Comparison of ENCODE assay signal across 1 cellular context in the genomic region with DNA sequence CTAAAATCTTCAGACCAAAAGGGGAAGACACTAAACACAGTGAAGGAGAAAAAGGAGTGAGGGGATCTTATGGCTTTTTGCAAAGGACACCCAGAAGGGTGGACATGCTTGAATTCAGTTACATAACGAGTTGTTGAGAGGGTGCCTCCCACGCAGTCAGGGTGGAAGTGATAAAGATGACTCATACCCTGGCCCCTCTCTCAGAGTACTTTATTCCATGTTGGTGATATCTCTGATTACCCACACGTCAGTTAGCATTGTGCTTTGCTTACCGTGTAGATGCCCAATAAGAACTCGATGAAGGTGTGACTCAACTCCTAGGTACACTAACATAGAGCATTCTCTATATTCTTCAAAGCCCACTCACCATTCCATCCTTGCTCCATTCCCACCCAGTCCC.
A peak's percentile ranks its signal among the peaks of the same experiment; 100 is the strongest.
TF ChIP-seq lines count a peak whose summit lies in the region.

No MANE protein-coding gene starts in this region.

TF ChIP-seq in K562, 482 proteins besides CTCF, POLR2A, EP300 and RAD21 (continued from another document):
- peak; percentile 53; the same call in 1 of the 2 replicates for TF ChIP-seq HES1 (IDR thresholded peaks at IDR 0.05; ENCODE audit: low read depth)
- TF ChIP-seq PML (IDR thresholded peaks at IDR 0.05; ENCODE audit: low read length), result peak; percentile 77
- TF ChIP-seq FOXP1 (CRISPR knock-in tag; IDR thresholded peaks at IDR 0.05), result no peak
- no peak for TF ChIP-seq ZNF830 (CRISPR knock-in tag; IDR thresholded peaks at IDR 0.05)
- TF ChIP-seq TCFL5 (CRISPR knock-in tag; conservative IDR thresholded peaks at IDR 0.05), result no peak
- TF ChIP-seq CBFB (CRISPR knock-in tag; IDR thresholded peaks at IDR 0.05), result no peak
- TF ChIP-seq, protein P1, sequence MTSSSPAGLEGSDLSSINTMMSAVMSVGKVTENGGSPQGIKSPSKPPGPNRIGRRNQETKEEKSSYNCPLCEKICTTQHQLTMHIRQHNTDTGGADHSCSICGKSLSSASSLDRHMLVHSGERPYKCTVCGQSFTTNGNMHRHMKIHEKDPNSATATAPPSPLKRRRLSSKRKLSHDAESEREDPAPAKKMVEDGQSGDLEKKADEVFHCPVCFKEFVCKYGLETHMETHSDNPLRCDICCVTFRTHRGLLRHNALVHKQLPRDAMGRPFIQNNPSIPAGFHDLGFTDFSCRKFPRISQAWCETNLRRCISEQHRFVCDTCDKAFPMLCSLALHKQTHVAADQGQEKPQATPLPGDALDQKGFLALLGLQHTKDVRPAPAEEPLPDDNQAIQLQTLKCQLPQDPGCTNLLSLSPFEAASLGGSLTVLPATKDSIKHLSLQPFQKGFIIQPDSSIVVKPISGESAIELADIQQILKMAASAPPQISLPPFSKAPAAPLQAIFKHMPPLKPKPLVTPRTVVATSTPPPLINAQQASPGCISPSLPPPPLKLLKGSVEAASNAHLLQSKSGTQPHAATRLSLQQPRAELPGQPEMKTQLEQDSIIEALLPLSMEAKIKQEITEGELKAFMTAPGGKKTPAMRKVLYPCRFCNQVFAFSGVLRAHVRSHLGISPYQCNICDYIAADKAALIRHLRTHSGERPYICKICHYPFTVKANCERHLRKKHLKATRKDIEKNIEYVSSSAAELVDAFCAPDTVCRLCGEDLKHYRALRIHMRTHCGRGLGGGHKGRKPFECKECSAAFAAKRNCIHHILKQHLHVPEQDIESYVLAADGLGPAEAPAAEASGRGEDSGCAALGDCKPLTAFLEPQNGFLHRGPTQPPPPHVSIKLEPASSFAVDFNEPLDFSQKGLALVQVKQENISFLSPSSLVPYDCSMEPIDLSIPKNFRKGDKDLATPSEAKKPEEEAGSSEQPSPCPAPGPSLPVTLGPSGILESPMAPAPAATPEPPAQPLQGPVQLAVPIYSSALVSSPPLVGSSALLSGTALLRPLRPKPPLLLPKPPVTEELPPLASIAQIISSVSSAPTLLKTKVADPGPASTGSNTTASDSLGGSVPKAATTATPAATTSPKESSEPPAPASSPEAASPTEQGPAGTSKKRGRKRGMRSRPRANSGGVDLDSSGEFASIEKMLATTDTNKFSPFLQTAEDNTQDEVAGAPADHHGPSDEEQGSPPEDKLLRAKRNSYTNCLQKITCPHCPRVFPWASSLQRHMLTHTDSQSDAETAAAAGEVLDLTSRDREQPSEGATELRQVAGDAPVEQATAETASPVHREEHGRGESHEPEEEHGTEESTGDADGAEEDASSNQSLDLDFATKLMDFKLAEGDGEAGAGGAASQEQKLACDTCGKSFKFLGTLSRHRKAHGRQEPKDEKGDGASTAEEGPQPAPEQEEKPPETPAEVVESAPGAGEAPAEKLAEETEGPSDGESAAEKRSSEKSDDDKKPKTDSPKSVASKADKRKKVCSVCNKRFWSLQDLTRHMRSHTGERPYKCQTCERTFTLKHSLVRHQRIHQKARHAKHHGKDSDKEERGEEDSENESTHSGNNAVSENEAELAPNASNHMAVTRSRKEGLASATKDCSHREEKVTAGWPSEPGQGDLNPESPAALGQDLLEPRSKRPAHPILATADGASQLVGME (CRISPR knock-in tag; IDR thresholded peaks at IDR 0.05), result no peak
- TF ChIP-seq CREB1 (IDR thresholded peaks at IDR 0.05), result peak; percentile 70
- TF ChIP-seq CREB1 (CRISPR knock-in tag; IDR thresholded peaks at IDR 0.05), result no peak
- TF ChIP-seq SETDB1 (IDR thresholded peaks at IDR 0.05; ENCODE audit: low read length), result no peak
- TF ChIP-seq ZFPM2 (CRISPR knock-in tag; IDR thresholded peaks at IDR 0.05), result no peak
- no peak for TF ChIP-seq SIN3B (IDR thresholded peaks at IDR 0.05; ENCODE audit: low read depth)
- no peak for TF ChIP-seq ILF3 (IDR thresholded peaks at IDR 0.05; ENCODE audit: borderline replicate concordance)
- no peak for TF ChIP-seq ZNF780A (CRISPR knock-in tag; IDR thresholded peaks at IDR 0.05)
- peak; percentile 81; the same call in 1 of the 2 replicates for TF ChIP-seq ARID3A (IDR thresholded peaks at IDR 0.05; ENCODE audit: borderline replicate concordance, low read depth, low read length)
- peak; percentile 38; the same call in 1 of the 2 replicates for TF ChIP-seq ZFX (CRISPR knock-in tag; IDR thresholded peaks at IDR 0.05)
- TF ChIP-seq NCOA1 (IDR thresholded peaks at IDR 0.05; ENCODE audit: low read depth), result 0 out of 2 replicates have a peak, but pooled peaks have one; percentile 40
- no peak for TF ChIP-seq ZNF121 (CRISPR knock-in tag; conservative IDR thresholded peaks at IDR 0.05)
- TF ChIP-seq TBL1XR1 (IDR thresholded peaks at IDR 0.05; ENCODE audit: low read length in 2 of 2), result peak; percentile 82 to 91; a peak in 3 of 4 replicates
- no peak for TF ChIP-seq ZNF589 (CRISPR knock-in tag; IDR thresholded peaks at IDR 0.05; ENCODE audit: low read depth)
- no peak for TF ChIP-seq NBN (IDR thresholded peaks at IDR 0.05; ENCODE audit: low read depth)
- TF ChIP-seq, protein P2, sequence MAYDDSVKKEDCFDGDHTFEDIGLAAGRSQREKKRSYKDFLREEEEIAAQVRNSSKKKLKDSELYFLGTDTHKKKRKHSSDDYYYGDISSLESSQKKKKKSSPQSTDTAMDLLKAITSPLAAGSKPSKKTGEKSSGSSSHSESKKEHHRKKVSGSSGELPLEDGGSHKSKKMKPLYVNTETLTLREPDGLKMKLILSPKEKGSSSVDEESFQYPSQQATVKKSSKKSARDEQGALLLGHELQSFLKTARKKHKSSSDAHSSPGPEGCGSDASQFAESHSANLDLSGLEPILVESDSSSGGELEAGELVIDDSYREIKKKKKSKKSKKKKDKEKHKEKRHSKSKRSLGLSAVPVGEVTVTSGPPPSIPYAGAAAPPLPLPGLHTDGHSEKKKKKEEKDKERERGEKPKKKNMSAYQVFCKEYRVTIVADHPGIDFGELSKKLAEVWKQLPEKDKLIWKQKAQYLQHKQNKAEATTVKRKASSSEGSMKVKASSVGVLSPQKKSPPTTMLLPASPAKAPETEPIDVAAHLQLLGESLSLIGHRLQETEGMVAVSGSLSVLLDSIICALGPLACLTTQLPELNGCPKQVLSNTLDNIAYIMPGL (CRISPR knock-in tag; IDR thresholded peaks at IDR 0.05), result no peak
- no peak for TF ChIP-seq ZNF507 (tag; conservative IDR thresholded peaks at IDR 0.05)
- TF ChIP-seq RBM39 (optimal IDR thresholded peaks at IDR 0.05; ENCODE audit: low read depth, low read length), result no peak
- TF ChIP-seq, protein P3, sequence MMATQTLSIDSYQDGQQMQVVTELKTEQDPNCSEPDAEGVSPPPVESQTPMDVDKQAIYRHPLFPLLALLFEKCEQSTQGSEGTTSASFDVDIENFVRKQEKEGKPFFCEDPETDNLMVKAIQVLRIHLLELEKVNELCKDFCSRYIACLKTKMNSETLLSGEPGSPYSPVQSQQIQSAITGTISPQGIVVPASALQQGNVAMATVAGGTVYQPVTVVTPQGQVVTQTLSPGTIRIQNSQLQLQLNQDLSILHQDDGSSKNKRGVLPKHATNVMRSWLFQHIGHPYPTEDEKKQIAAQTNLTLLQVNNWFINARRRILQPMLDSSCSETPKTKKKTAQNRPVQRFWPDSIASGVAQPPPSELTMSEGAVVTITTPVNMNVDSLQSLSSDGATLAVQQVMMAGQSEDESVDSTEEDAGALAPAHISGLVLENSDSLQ (IDR thresholded peaks at IDR 0.05), result peak; percentile 70
- TF ChIP-seq FUS (optimal IDR thresholded peaks at IDR 0.05; ENCODE audit: low read depth, low read length), result no peak
